1 cellular context compared by ENCODE assay signal in the genomic region with DNA sequence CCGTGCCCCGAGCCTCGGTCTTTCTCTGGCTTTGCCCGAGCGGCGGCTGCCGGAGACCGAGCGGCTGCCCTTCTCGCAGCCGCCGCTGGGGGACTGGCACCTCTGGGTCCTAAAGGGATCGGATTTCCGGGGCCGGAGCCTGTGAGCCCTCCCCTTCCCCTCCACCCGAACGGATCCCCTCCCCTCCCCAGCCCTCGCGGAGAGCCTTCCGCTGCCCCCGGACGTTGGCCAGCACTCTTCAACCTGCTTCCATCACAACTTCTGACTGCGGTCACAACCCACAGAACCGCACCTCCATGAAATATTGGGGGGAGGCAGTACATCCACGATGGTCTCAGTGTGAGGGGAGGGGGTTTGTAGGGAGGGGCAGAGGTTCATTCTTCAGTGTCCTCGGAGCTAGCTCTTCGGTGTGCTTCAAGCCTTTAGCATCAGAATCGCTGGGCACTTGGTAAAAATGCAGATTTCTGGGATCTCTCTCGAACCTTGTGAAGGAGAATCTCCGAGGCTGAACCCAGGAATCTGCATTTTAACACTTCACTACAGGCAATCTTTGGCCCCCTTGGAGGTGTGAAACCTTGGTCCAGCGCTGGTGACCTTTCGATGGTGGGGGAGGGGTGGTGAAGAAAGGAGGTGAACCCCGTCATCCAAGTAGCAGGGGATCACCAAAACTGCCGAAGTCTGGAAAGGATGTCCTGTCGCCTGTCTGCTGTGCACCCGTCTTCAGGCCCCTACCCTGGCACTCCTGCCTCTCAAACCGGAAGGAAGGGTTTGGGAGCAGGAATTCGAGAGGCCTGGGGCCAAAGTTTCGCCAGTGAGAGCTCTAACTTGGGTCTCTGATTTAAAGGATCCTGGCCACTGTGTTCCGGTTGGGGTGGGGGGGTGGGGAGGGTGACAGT.
A peak's percentile ranks its signal among the peaks of the same experiment; 100 is the strongest.
TF ChIP-seq lines count a peak whose summit lies in the region.

No MANE protein-coding gene starts in this region.

TF ChIP-seq in HEK293, 187 proteins besides CTCF, POLR2A, EP300 and RAD21 (continued from another document and continues in another):
- TF ChIP-seq ZNF561 (tag by site-specific recombination; IDR thresholded peaks at IDR 0.05; ENCODE audit: borderline replicate concordance) (no peak; the same call in 1 of the 2 replicates), ZFHX2 (tag by site-specific recombination; conservative IDR thresholded peaks at IDR 0.05) (no peak; the same call in 1 of the 2 replicates), ZNF837 (tag by site-specific recombination; IDR thresholded peaks at IDR 0.05) (peak; percentile 70), ZBTB1 (tag by site-specific recombination; IDR thresholded peaks at IDR 0.05) (no peak), SP7 (tag by site-specific recombination; IDR thresholded peaks at IDR 0.05) (peak; percentile 52), KLF1 (tag by site-specific recombination; IDR thresholded peaks at IDR 0.05) (no peak), ZNF211 (tag by site-specific recombination; IDR thresholded peaks at IDR 0.05; ENCODE audit: low read depth) (no peak), ZNF530 (tag by site-specific recombination; IDR thresholded peaks at IDR 0.05; ENCODE audit: low read depth) (no peak), ZNF555 (tag by site-specific recombination; conservative IDR thresholded peaks at IDR 0.05) (no peak), ZFP41 (tag by site-specific recombination; IDR thresholded peaks at IDR 0.05; ENCODE audit: borderline replicate concordance) (no peak), ZSCAN23 (tag by site-specific recombination; IDR thresholded peaks at IDR 0.05) (no peak), ZNF133 (tag by site-specific recombination; IDR thresholded peaks at IDR 0.05) (no peak), AEBP2 (tag by site-specific recombination; IDR thresholded peaks at IDR 0.05; ENCODE audit: borderline replicate concordance) (no peak), ZSCAN30 (tag by site-specific recombination; IDR thresholded peaks at IDR 0.05) (peak; percentile 51; the same call in 1 of the 2 replicates), ZNF157 (tag by site-specific recombination; IDR thresholded peaks at IDR 0.05) (no peak), ZNF2 (tag by site-specific recombination; IDR thresholded peaks at IDR 0.05) (peak; percentile 55; the same call in 1 of the 2 replicates), SCRT2 (tag by site-specific recombination; IDR thresholded peaks at IDR 0.05) (no peak), HOXD13 (CRISPR knock-in tag; IDR thresholded peaks at IDR 0.05; ENCODE audit: borderline replicate concordance) (no peak), ZBTB17 (tag by site-specific recombination; IDR thresholded peaks at IDR 0.05) (peak; percentile 58), OVOL3 (tag by site-specific recombination; IDR thresholded peaks at IDR 0.05) (no peak), ZNF544 (tag by site-specific recombination; IDR thresholded peaks at IDR 0.05) (no peak), ZNF404 (tag by site-specific recombination; IDR thresholded peaks at IDR 0.05) (no peak), ZNF391 (tag by site-specific recombination; IDR thresholded peaks at IDR 0.05; ENCODE audit: borderline replicate concordance, low read depth) (no peak), ZNF660 (tag by site-specific recombination; IDR thresholded peaks at IDR 0.05) (peak; percentile 38; the same call in 1 of the 2 replicates), ZBTB10 (tag by site-specific recombination; IDR thresholded peaks at IDR 0.05) (peak; percentile 86), ZNF513 (tag by site-specific recombination; IDR thresholded peaks at IDR 0.05) (no peak), GLIS2 (tag by site-specific recombination; IDR thresholded peaks at IDR 0.05) (no peak), ZNF707 (tag by site-specific recombination; IDR thresholded peaks at IDR 0.05) (no peak), ZNF37A (tag by site-specific recombination; IDR thresholded peaks at IDR 0.05) (no peak), SP2 (tag by site-specific recombination; IDR thresholded peaks at IDR 0.05) (peak; percentile 81), REPIN1 (tag by site-specific recombination; IDR thresholded peaks at IDR 0.05; ENCODE audit: low read depth) (no peak), ZFP69B (tag by site-specific recombination; IDR thresholded peaks at IDR 0.05) (no peak)
- TF ChIP-seq, protein P1, sequence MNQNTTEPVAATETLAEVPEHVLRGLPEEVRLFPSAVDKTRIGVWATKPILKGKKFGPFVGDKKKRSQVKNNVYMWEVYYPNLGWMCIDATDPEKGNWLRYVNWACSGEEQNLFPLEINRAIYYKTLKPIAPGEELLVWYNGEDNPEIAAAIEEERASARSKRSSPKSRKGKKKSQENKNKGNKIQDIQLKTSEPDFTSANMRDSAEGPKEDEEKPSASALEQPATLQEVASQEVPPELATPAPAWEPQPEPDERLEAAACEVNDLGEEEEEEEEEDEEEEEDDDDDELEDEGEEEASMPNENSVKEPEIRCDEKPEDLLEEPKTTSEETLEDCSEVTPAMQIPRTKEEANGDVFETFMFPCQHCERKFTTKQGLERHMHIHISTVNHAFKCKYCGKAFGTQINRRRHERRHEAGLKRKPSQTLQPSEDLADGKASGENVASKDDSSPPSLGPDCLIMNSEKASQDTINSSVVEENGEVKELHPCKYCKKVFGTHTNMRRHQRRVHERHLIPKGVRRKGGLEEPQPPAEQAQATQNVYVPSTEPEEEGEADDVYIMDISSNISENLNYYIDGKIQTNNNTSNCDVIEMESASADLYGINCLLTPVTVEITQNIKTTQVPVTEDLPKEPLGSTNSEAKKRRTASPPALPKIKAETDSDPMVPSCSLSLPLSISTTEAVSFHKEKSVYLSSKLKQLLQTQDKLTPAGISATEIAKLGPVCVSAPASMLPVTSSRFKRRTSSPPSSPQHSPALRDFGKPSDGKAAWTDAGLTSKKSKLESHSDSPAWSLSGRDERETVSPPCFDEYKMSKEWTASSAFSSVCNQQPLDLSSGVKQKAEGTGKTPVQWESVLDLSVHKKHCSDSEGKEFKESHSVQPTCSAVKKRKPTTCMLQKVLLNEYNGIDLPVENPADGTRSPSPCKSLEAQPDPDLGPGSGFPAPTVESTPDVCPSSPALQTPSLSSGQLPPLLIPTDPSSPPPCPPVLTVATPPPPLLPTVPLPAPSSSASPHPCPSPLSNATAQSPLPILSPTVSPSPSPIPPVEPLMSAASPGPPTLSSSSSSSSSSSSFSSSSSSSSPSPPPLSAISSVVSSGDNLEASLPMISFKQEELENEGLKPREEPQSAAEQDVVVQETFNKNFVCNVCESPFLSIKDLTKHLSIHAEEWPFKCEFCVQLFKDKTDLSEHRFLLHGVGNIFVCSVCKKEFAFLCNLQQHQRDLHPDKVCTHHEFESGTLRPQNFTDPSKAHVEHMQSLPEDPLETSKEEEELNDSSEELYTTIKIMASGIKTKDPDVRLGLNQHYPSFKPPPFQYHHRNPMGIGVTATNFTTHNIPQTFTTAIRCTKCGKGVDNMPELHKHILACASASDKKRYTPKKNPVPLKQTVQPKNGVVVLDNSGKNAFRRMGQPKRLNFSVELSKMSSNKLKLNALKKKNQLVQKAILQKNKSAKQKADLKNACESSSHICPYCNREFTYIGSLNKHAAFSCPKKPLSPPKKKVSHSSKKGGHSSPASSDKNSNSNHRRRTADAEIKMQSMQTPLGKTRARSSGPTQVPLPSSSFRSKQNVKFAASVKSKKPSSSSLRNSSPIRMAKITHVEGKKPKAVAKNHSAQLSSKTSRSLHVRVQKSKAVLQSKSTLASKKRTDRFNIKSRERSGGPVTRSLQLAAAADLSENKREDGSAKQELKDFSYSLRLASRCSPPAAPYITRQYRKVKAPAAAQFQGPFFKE (tag by site-specific recombination; IDR thresholded peaks at IDR 0.05; ENCODE audit: borderline replicate concordance) = 0 out of 2 replicates have a peak, but pooled peaks have one; percentile 54
- TF ChIP-seq, protein P2, sequence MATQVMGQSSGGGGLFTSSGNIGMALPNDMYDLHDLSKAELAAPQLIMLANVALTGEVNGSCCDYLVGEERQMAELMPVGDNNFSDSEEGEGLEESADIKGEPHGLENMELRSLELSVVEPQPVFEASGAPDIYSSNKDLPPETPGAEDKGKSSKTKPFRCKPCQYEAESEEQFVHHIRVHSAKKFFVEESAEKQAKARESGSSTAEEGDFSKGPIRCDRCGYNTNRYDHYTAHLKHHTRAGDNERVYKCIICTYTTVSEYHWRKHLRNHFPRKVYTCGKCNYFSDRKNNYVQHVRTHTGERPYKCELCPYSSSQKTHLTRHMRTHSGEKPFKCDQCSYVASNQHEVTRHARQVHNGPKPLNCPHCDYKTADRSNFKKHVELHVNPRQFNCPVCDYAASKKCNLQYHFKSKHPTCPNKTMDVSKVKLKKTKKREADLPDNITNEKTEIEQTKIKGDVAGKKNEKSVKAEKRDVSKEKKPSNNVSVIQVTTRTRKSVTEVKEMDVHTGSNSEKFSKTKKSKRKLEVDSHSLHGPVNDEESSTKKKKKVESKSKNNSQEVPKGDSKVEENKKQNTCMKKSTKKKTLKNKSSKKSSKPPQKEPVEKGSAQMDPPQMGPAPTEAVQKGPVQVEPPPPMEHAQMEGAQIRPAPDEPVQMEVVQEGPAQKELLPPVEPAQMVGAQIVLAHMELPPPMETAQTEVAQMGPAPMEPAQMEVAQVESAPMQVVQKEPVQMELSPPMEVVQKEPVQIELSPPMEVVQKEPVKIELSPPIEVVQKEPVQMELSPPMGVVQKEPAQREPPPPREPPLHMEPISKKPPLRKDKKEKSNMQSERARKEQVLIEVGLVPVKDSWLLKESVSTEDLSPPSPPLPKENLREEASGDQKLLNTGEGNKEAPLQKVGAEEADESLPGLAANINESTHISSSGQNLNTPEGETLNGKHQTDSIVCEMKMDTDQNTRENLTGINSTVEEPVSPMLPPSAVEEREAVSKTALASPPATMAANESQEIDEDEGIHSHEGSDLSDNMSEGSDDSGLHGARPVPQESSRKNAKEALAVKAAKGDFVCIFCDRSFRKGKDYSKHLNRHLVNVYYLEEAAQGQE (tag by site-specific recombination; IDR thresholded peaks at IDR 0.05) = peak; percentile 52; the same call in 1 of the 2 replicates
- TF ChIP-seq, protein P3, sequence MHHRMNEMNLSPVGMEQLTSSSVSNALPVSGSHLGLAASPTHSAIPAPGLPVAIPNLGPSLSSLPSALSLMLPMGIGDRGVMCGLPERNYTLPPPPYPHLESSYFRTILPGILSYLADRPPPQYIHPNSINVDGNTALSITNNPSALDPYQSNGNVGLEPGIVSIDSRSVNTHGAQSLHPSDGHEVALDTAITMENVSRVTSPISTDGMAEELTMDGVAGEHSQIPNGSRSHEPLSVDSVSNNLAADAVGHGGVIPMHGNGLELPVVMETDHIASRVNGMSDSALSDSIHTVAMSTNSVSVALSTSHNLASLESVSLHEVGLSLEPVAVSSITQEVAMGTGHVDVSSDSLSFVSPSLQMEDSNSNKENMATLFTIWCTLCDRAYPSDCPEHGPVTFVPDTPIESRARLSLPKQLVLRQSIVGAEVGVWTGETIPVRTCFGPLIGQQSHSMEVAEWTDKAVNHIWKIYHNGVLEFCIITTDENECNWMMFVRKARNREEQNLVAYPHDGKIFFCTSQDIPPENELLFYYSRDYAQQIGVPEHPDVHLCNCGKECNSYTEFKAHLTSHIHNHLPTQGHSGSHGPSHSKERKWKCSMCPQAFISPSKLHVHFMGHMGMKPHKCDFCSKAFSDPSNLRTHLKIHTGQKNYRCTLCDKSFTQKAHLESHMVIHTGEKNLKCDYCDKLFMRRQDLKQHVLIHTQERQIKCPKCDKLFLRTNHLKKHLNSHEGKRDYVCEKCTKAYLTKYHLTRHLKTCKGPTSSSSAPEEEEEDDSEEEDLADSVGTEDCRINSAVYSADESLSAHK (tag by site-specific recombination; IDR thresholded peaks at IDR 0.05) = no peak
- TF ChIP-seq, protein P4, sequence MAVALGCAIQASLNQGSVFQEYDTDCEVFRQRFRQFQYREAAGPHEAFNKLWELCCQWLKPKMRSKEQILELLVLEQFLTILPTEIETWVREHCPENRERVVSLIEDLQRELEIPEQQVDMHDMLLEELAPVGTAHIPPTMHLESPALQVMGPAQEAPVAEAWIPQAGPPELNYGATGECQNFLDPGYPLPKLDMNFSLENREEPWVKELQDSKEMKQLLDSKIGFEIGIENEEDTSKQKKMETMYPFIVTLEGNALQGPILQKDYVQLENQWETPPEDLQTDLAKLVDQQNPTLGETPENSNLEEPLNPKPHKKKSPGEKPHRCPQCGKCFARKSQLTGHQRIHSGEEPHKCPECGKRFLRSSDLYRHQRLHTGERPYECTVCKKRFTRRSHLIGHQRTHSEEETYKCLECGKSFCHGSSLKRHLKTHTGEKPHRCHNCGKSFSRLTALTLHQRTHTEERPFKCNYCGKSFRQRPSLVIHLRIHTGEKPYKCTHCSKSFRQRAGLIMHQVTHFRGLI (tag by site-specific recombination; IDR thresholded peaks at IDR 0.05) = no peak
